Comparison of ENCODE assay signal across 8 cellular contexts in genomic region chr1:167714098-167714850, GRCh38. TPM values are rescaled to one million over a fixed set of nuclear protein-coding genes. Genes with fewer than 3 reads are reported as not detected.
A peak's percentile ranks its signal among the peaks of the same experiment; 100 is the strongest.
DNase-seq lines count a peak whose midpoint lies in the region; ATAC-seq, FAIRE-seq and TF ChIP-seq lines count a peak whose summit lies in the region.

No MANE protein-coding gene starts in this region.

- H3K4me1 Mint-ChIP-seq in mesothelial cell of epicardium, result peaks cover 26% of the 10 kb centered on the region

- no peak overlapping the region for H2BK12ac ChIP-seq in H1 (ENCODE audit: low read depth, low read length)

- peak overlapping the region; percentile 84 for H3K4me3 Mint-ChIP-seq in mesothelial cell of epicardium

- peaks cover 6% of the 10 kb centered on the region for H3K23me2 ChIP-seq in H1 (ENCODE audit: low read depth, low read length)

- FAIRE-seq in H1 (lab: Jason Lieb, UNC), result no peak

- TF ChIP-seq CTCF in H1 (IDR thresholded peaks at IDR 0.05; ENCODE audit: control extremely low read depth in 1 of 3, insufficient read depth in 1 of 3, low read depth in 1 of 3, low read length in 3 of 3), result no peak
- no peak for TF ChIP-seq CTCF in mesothelial cell of epicardium (IDR thresholded peaks at IDR 0.05; ENCODE audit: unreplicated experiment)

- peak overlapping the region; percentile 96; the same call in 1 of the 2 replicates for H2BK20ac ChIP-seq in H1 (ENCODE audit: low read length)

- no peak overlapping the region for H2AK5ac ChIP-seq in H1 (ENCODE audit: low read depth, low read length)

- H3K23ac ChIP-seq in H1 (ENCODE audit: insufficient read length), result no peak overlapping the region

- peak overlapping the region; percentile 94 for H4K91ac ChIP-seq in H1 (replicated peaks; ENCODE audit: insufficient read length, low read length)

- no peak overlapping the region for H3K14ac ChIP-seq in H1 (ENCODE audit: insufficient read length)

- H3K56ac ChIP-seq in H1 (replicated peaks; ENCODE audit: insufficient read length, low read depth, low read length), result peak overlapping the region; percentile 51

- CTCF ChIA-PET in H1 (lab: Charles Lee; ENCODE audit: partially characterized antibody), result interaction anchor here (0.6 to 2.4 kb wide), 18 partner anchors 9 to 578 kb away, joined by 3 to 11 read pairs (median 4); no protein-coding TSS in a partner anchor

- POLR2A ChIA-PET in H1 (lab: Charles Lee; ENCODE audit: partially characterized antibody), result interaction anchor here (0.9 to 1.9 kb wide), 4 partner anchors 9 to 161 kb away, joined by 3 to 6 read pairs (median 4); partner anchors contain the start of gene CREG1

- no peak for TF ChIP-seq RAD21 in H1 (IDR thresholded peaks at IDR 0.05 in 1 of 2, conservative IDR thresholded peaks at IDR 0.05 in 1 of 2; ENCODE audit: low read depth in 2 of 2, low read length in 2 of 2)

- DNase-seq in COLO668 (lab: John Stamatoyannopoulos, UW; ENCODE audit: unreplicated experiment) (peak; percentile 90), HT-29 (ENCODE audit: low spot score) (peak; percentile 93), NK-92 (lab: John Stamatoyannopoulos, UW; ENCODE audit: unreplicated experiment) (peak; percentile 39), H1 (ENCODE audit: low read depth in 1 of 2, low spot score in 2 of 2) (peak in 1 of 2 experiments; percentile 99), mesothelial cell of epicardium (ENCODE audit: low spot score in 2 of 2, unreplicated experiment in 2 of 2) (peak; percentile 75 to 96)
- DNase-seq in activated CD8-positive, alpha-beta memory T cell treated with anti-CD3 and anti-CD28 coated beads for 48 hours (ENCODE audit: low read depth in 2 of 3, low spot score in 2 of 3), result peak; percentile 76 to 100 (median 98)
- DNase-seq in stimulated activated CD8-positive, alpha-beta memory T cell treated with anti-CD3 and anti-CD28 coated beads, Interleukin-15, amount 100 ng/mL, for 4 hours (ENCODE audit: low read depth in 2 of 2), result peak; percentile 76 to 83

- peak overlapping the region; percentile 88 for H2AFZ ChIP-seq in H1 (ENCODE audit: low read length)

- peak overlapping the region in 2 of 4 experiments; percentile 78 to 80; a peak in 4 of 7 replicates for H3K9ac ChIP-seq in H1 (replicated peaks in 1 of 4; ENCODE audit: extremely low read depth in 1 of 4, low read depth in 3 of 4, low read length in 3 of 4)

- no peak for TF ChIP-seq EP300 in H1 (IDR thresholded peaks at IDR 0.05; ENCODE audit: borderline replicate concordance in 1 of 2, low read depth in 2 of 2, low read length in 2 of 2)

- H3K36me3 Mint-ChIP-seq in mesothelial cell of epicardium, result no peaks in the 10 kb centered on the region

- peak overlapping the region; percentile 99 for H3K18ac ChIP-seq in H1 (ENCODE audit: extremely low read depth, low read length)

- no peaks in the 10 kb centered on the region for H3K79me1 ChIP-seq in H1 (ENCODE audit: low read depth, low read length)

- TF ChIP-seq POLR2A in H1 (IDR thresholded peaks at IDR 0.05; ENCODE audit: control extremely low read depth in 1 of 2, low read depth in 2 of 2, low read length in 2 of 2), result no peak; a peak in 1 of 3 replicates

- no peaks in the 10 kb centered on the region for H3K36me3 ChIP-seq in H1 (ENCODE audit: control insufficient read depth in 2 of 4, insufficient read depth in 4 of 4, low read length in 3 of 4)

- peak; percentile 43 for ATAC-seq in GM21360 (IDR thresholded peaks at IDR 0.05; ENCODE audit: unreplicated experiment)

- H2BK5ac ChIP-seq in H1 (ENCODE audit: low read depth, low read length), result peak overlapping the region; percentile 86; the same call in 1 of the 2 replicates

- H3K9me3 Mint-ChIP-seq in mesothelial cell of epicardium, result no peaks in the 10 kb centered on the region

- no peak overlapping the region for H3K4ac ChIP-seq in H1 (replicated peaks; ENCODE audit: insufficient read length, low read depth, low read length)

- H3K4me1 ChIP-seq in H1 (replicated peaks in 1 of 4; ENCODE audit: control insufficient read depth in 3 of 4, insufficient read depth in 4 of 4, low read length in 3 of 4), result no peaks in the 10 kb centered on the region; a peak in 3 of 7 replicates

- no peak overlapping the region for H2BK15ac ChIP-seq in H1 (ENCODE audit: low read length)

- H3K79me2 ChIP-seq in H1 (ENCODE audit: control insufficient read depth in 1 of 2, insufficient read depth in 2 of 2, low read length in 2 of 2), result no peaks in the 10 kb centered on the region

- no peaks in the 10 kb centered on the region for H4K20me1 ChIP-seq in H1 (replicated peaks in 1 of 2; ENCODE audit: control insufficient read depth in 1 of 2, insufficient read depth in 2 of 2, low read length in 2 of 2)

- peak overlapping the region; percentile 87; the same call in 1 of the 2 replicates for H4K8ac ChIP-seq in H1 (ENCODE audit: extremely low read depth, insufficient read depth, low read length)

- H3K27me3 Mint-ChIP-seq in mesothelial cell of epicardium (ENCODE audit: low read depth), result peaks cover 5% of the 10 kb centered on the region

- peak overlapping the region; percentile 94 for H3K27ac Mint-ChIP-seq in mesothelial cell of epicardium

- peaks cover 0 to 13% (median 9%) of the 10 kb centered on the region in 4 experiments; a peak in 6 of 7 replicates for H3K27me3 ChIP-seq in H1 (replicated peaks in 1 of 4; ENCODE audit: control insufficient read depth in 3 of 4, extremely low read depth in 1 of 4, insufficient read depth in 3 of 4, low read length in 3 of 4)

- peak overlapping the region; percentile 91 for H4K5ac ChIP-seq in H1 (ENCODE audit: insufficient read length, low read depth, low read length)

- H3K4me2 ChIP-seq in H1 (ENCODE audit: insufficient read depth in 1 of 2, low read depth in 2 of 2, low read length in 2 of 2), result peak overlapping the region; percentile 78 to 95

- H3K9me3 ChIP-seq in H1 (ENCODE audit: insufficient read depth in 2 of 2, low read depth in 1 of 2, low read length in 1 of 2), result no peaks in the 10 kb centered on the region

- peak overlapping the region; percentile 91 for H2BK120ac ChIP-seq in H1 (replicated peaks; ENCODE audit: low read depth, low read length)

- H3K27ac ChIP-seq in H1 (ENCODE audit: low read depth, low read length), result no peak overlapping the region; the same call in 1 of the 2 replicates

- 1% methylated on average over 53 of the region's 65 CpGs; no CpG with 5 or more reads in 1 of the 2 experiments for WGBS in H1 (ENCODE audit: extremely low coverage in 1 of 2, insufficient coverage in 1 of 2, insufficient read length in 1 of 2, insufficient replicate concordance in 2 of 2, low coverage in 1 of 2, low lambda C conversion rate in 2 of 2, missing lambda C conversion rate in 1 of 2), 2 experiments

- peak overlapping the region; percentile 84 to 97 (median 94) for H3K4me3 ChIP-seq in H1 (ENCODE audit: extremely low read depth in 1 of 4, insufficient read depth in 2 of 4, low read depth in 3 of 4, low read length in 4 of 4)

TF ChIP-seq in H1, 55 proteins besides CTCF, POLR2A, EP300 and RAD21 (continues in another document):
- TF ChIP-seq NRF1 (IDR thresholded peaks at IDR 0.05; ENCODE audit: low read depth, low read length), result peak; percentile 42; the same call in 1 of the 2 replicates
- peak; percentile 100 for TF ChIP-seq RBBP5 (IDR thresholded peaks at IDR 0.05; ENCODE audit: borderline replicate concordance, low read depth, low read length)
- TF ChIP-seq MAX (IDR thresholded peaks at IDR 0.05), result peak; percentile 95
- TF ChIP-seq TCF12 (IDR thresholded peaks at IDR 0.05; ENCODE audit: low read depth, low read length), result 0 out of 2 replicates have a peak, but pooled peaks have one; percentile 18
- TF ChIP-seq TAF7 (optimal IDR thresholded peaks at IDR 0.05; ENCODE audit: borderline replicate concordance, low read depth, low read length), result peak; percentile 23
- TF ChIP-seq SIN3A (conservative IDR thresholded peaks at IDR 0.05 in 1 of 2, IDR thresholded peaks at IDR 0.05 in 1 of 2; ENCODE audit: low read depth in 1 of 2, low read length in 2 of 2), result peak in 1 of 2 experiments; percentile 81; a peak in 2 of 4 replicates
- TF ChIP-seq CREB1 (IDR thresholded peaks at IDR 0.05), result peak; percentile 65; the same call in 1 of the 2 replicates
- no peak for TF ChIP-seq KDM5A (IDR thresholded peaks at IDR 0.05; ENCODE audit: low read length)
- TF ChIP-seq MAFK (IDR thresholded peaks at IDR 0.05; ENCODE audit: low read depth, low read length), result peak; percentile 83; the same call in 1 of the 2 replicates
- no peak for TF ChIP-seq YY1 (IDR thresholded peaks at IDR 0.05; ENCODE audit: low read depth, low read length)
- TF ChIP-seq TEAD4 (IDR thresholded peaks at IDR 0.05; ENCODE audit: low read depth, low read length), result peak; percentile 89
- TF ChIP-seq SP2 (IDR thresholded peaks at IDR 0.05; ENCODE audit: low read length), result no peak
- TF ChIP-seq ZNF274 (IDR thresholded peaks at IDR 0.05; ENCODE audit: borderline replicate concordance, extremely low read depth, low read length), result no peak
- peak; percentile 64 for TF ChIP-seq KDM4A (IDR thresholded peaks at IDR 0.05; ENCODE audit: low read depth, low read length, severe bottlenecking)
- peak; percentile 66 for TF ChIP-seq E2F6 (IDR thresholded peaks at IDR 0.05)
- peak in 1 of 2 experiments; percentile 81; a peak in 1 of 4 replicates for TF ChIP-seq HDAC2 (IDR thresholded peaks at IDR 0.05; ENCODE audit: borderline replicate concordance in 1 of 2, low read depth in 2 of 2, low read length in 2 of 2)
- no peak for TF ChIP-seq SIX5 (IDR thresholded peaks at IDR 0.05; ENCODE audit: low read depth, low read length)

RNA-seq across cellular contexts. Expression of gene MPZL1, which starts 7.5 kb away (rescaled TPM):
- total RNA-seq in HT-29 (2014; rRNA removed; shearing (Covaris generic)), result 42.3 and 55.1 TPM in 2 replicates
- 120 and 128 TPM in 2 replicates for total RNA-seq in H1 (2021; fragmentation: NEBNext Ultra II Directional; extraction: Animal tissue kit (Norgen Biotek cat#: 25700))
- 31.1 and 37.8 TPM in 2 replicates for polyA plus RNA-seq in H1 (2011; rRNA removed)
- 36.1 TPM for polyA plus RNA-seq in H1 (2011; cell fraction: cytosol; rRNA removed)
- polyA plus RNA-seq in H1 (2011; cell fraction: nucleus; rRNA removed), result 25.1 TPM
- polyA plus RNA-seq in H1 (2012, experiment 1 of 2), result 38.9 to 72.5 TPM (median 40.5 TPM) in 4 replicates
- 14.1 TPM for polyA plus RNA-seq in H1 (2012, experiment 2 of 2)
- 65.8 TPM for polyA plus RNA-seq in H1 (2013, experiment 1 of 2)
- 82.6 TPM for polyA plus RNA-seq in H1 (2013, experiment 2 of 2)
- polyA minus RNA-seq in H1 (2011; rRNA and poly(A)+ RNA removed), result 61.1 and 88.5 TPM in 2 replicates
- 51.2 TPM for polyA minus RNA-seq in H1 (2011; cell fraction: cytosol; rRNA and poly(A)+ RNA removed)
- 52.0 TPM for polyA minus RNA-seq in H1 (2011; cell fraction: nucleus; rRNA and poly(A)+ RNA removed)
- total RNA-seq in mesothelial cell of epicardium, result 134 to 154 TPM (median 138 TPM) in 3 replicates
